Comparison of ENCODE assay signal across 22 cellular contexts in the genomic region with DNA sequence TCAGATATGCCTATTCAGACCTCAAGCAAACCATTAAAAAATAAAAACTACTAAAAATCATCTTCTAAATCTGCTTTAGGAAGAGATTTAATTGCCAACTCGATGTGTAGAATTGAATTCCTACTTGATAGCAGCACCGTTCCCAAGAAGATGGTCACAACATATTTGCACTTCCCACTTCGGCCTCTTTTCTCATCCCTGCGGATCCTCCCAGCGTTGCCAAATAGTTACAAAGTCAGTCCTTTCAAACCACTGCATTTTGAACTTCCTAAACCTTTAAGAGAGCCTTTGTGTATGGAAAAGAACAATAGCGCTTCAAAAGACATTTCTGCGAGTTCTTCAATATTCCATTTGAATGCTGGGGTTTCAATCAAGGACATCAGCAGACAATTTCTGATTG. TPM values are rescaled to one million over a fixed set of nuclear protein-coding genes. Genes with fewer than 3 reads are reported as not detected.
DNase-seq lines count a peak whose midpoint lies in the region; ATAC-seq and TF ChIP-seq lines count a peak whose summit lies in the region.
"Had no signal": no experiment of that assay in that cellular context is flagged by ENCODE, and none has a peak within 500 bp of the region (broad histone marks: within the 10 kb centered on the region; RNA-seq: fewer than 3 reads in every experiment).

No MANE protein-coding gene starts in this region.

- no peak overlapping the region for H2AFZ ChIP-seq in smooth muscle cell (ENCODE audit: low read depth)

- H3K27ac ChIP-seq in cardiac muscle cell: no peak overlapping the region
- no peak overlapping the region for H3K27ac ChIP-seq in heart right ventricle
- no peak overlapping the region for H3K27ac ChIP-seq in smooth muscle cell (ENCODE audit: low read depth)
- H3K27ac ChIP-seq: neutrophil, VCaP had no signal

- no peaks in the 10 kb centered on the region for H4K20me1 ChIP-seq in smooth muscle cell (ENCODE audit: low read depth)

- TF ChIP-seq CTCF in cardiac muscle cell (IDR thresholded peaks at IDR 0.05; ENCODE audit: low read depth, low read length): no peak
- TF ChIP-seq CTCF in heart right ventricle (IDR thresholded peaks at IDR 0.05): no peak
- TF ChIP-seq CTCF in smooth muscle cell (IDR thresholded peaks at IDR 0.05; ENCODE audit: borderline replicate concordance, insufficient read depth, poor library complexity, severe bottlenecking): no peak

- no peak overlapping the region for H3K9ac ChIP-seq in smooth muscle cell (ENCODE audit: low read depth)
- H3K9ac ChIP-seq: SK-N-SH had no signal

- H3K4me3 ChIP-seq in cardiac muscle cell (peak overlapping the region; percentile 68), heart right ventricle (no peak overlapping the region), smooth muscle cell (peak overlapping the region; percentile 23)

- WGBS in heart right ventricle, 2 donors: 23 to 28% methylated on average over 7 of the region's 7 CpGs
- 9% methylated on average over 7 of the region's 7 CpGs for WGBS in smooth muscle cell (ENCODE audit: low lambda C conversion rate)

- H3K4me2 ChIP-seq in smooth muscle cell: no peak overlapping the region

- intact Hi-C loops in heart right ventricle (cut with DNase I): loop anchor here in 7 of 10 donors (5.0 to 10.0 kb wide), 6 partner anchors 303 to 736 kb away; no protein-coding TSS in a partner anchor

- H3K27me3 ChIP-seq in cardiac muscle cell (no peaks in the 10 kb centered on the region), heart right ventricle (peaks cover 0 to 75% (median 62%) of the 10 kb centered on the region in 7 donors), smooth muscle cell (ENCODE audit: low read depth) (peaks cover 92% of the 10 kb centered on the region)

- no peaks in the 10 kb centered on the region for H3K36me3 ChIP-seq in cardiac muscle cell
- H3K36me3 ChIP-seq in heart right ventricle: no peaks in the 10 kb centered on the region
- H3K36me3 ChIP-seq in smooth muscle cell (ENCODE audit: low read depth): no peaks in the 10 kb centered on the region
- H3K36me3 ChIP-seq: neutrophil had no signal

- H3K4me1 ChIP-seq in cardiac muscle cell (ENCODE audit: low read depth): no peaks in the 10 kb centered on the region
- H3K4me1 ChIP-seq in heart right ventricle: peaks cover 0 to 24% (median 10%) of the 10 kb centered on the region in 9 donors
- peaks cover 5% of the 10 kb centered on the region for H3K4me1 ChIP-seq in smooth muscle cell (ENCODE audit: low read depth)

- H3F3A ChIP-seq in smooth muscle cell (ENCODE audit: low read depth): no peaks in the 10 kb centered on the region

- peak in 1 of 2 donors; percentile 6 for DNase-seq in cardiac muscle cell (ENCODE audit: low read depth in 1 of 2, low spot score in 1 of 2)
- DNase-seq in heart right ventricle: no peak
- DNase-seq in cerebellum (ENCODE audit: low spot score): peak; percentile 28
- peak; percentile 32 for DNase-seq in inferior parietal cortex (ENCODE audit: extremely low spot score)
- no peak for DNase-seq in smooth muscle cell (lab: John Stamatoyannopoulos, UW; ENCODE audit: unreplicated experiment)
- DNase-seq in NAMALWA (ENCODE audit: low spot score): no peak
- DNase-seq in midbrain (lab: John Stamatoyannopoulos, UW): no peak
- DNase-seq: activated naive CD4-positive, alpha-beta T cell treated with anti-CD3 and anti-CD28 coated beads, Interleukin-2, amount 50 U/mL, for 16 hours; CD8-positive, alpha-beta memory T cell; GDM1; Kasumi-1; NCI-H1048; RPMI8226; SK-N-SH; T-helper 2 cell had no signal

- no peaks in the 10 kb centered on the region for H3K79me2 ChIP-seq in smooth muscle cell (ENCODE audit: low read depth)

- H3K9me3 ChIP-seq in cardiac muscle cell (ENCODE audit: low read depth) (no peaks in the 10 kb centered on the region), heart right ventricle (no peaks in the 10 kb centered on the region), smooth muscle cell (replicated peaks; ENCODE audit: low read depth) (no peaks in the 10 kb centered on the region)
- H3K9me3 ChIP-seq: neutrophil, SK-N-SH had no signal

- ATAC-seq in heart right ventricle: no peak
- no peak for ATAC-seq in HG03280 (IDR thresholded peaks at IDR 0.05; ENCODE audit: unreplicated experiment)
- ATAC-seq: stimulated activated effector memory CD8-positive, alpha-beta T cell treated with anti-CD3 and anti-CD28 coated beads, Interleukin-12 subunit alpha, Interleukin-12 subunit beta, amount 100 ng/mL, for 72 hours had no signal

RNA-seq across cellular contexts. Expression of a gene that starts 2.5 kb away (rescaled TPM):
- total RNA-seq in cardiac muscle cell (16.9 and 26.6 TPM in 2 replicates), heart right ventricle (10 to 100 TPM in 5 of 10 donors, 1 to 10 TPM in 5; 5.0 to 25.5 (median 10.3) TPM), cerebellum (71.6 TPM), smooth muscle cell (0.22 TPM in 1 of 2 replicates, not detected in the other)
- polyA plus RNA-seq in cardiac muscle cell (24.1 and 32.5 TPM in 2 replicates), heart right ventricle (1 to 10 TPM in 1 of 2 donors, under 1 TPM in 1; 0.16 to 2.7 TPM), smooth muscle cell (0.30 TPM in 1 of 2 replicates, not detected in the other)
- total RNA-seq: A172; activated T-helper 1 cell treated with anti-CD3 and anti-CD28 coated beads, Interleukin-12 subunit alpha, Interleukin-12 subunit beta, Interleukin-2, Interleukin-4 antibody, amounts not matched to agents 30 ng/mL and 10 ng/mL and 1 ng/mL, durations not matched to agents 14 hours and 24 hours and 36 hours; H4 had no signal

Comparison
In these comparisons a context has a peak if more than half of its experiments do, and no peak if none do; other contexts are left out.
1. H3K4me3 ChIP-seq: peak in cardiac muscle cell (single experiment) and smooth muscle cell (single experiment); none in heart right ventricle (0 of 10).
2. DNase-seq: peak in cerebellum (single experiment) and inferior parietal cortex (single experiment); none in heart right ventricle (0 of 2), smooth muscle cell (single experiment), NAMALWA (single experiment) and midbrain (single experiment).